19 cellular contexts compared by ENCODE assay signal in genomic region chr19:40621966-40622772, GRCh38. TPM values are rescaled to one million over a fixed set of nuclear protein-coding genes. Genes with fewer than 3 reads are reported as not detected.
DNase-seq lines count a peak whose midpoint lies in the region; ATAC-seq and TF ChIP-seq lines count a peak whose summit lies in the region.
"Had no signal": no experiment of that assay in that cellular context is flagged by ENCODE, and none has a peak within 500 bp of the region (broad histone marks: within the 10 kb centered on the region; RNA-seq: fewer than 3 reads in every experiment).

No MANE protein-coding gene starts in this region.

- H3K4me1 Mint-ChIP-seq in T-helper 17 cell = peaks cover 17% of the 10 kb centered on the region

- CTCF ChIA-PET in GM10248 (lab: Yijun Ruan, JAX) = interaction anchor here (0.8 to 7.0 kb wide), 5 partner anchors 9 to 41 kb away, joined by 3 to 82 read pairs (median 4); no protein-coding TSS in a partner anchor

- H3K27ac Mint-ChIP-seq in T-helper 17 cell = no peak overlapping the region

- H3K4me3 Mint-ChIP-seq in T-helper 17 cell = peak overlapping the region; percentile 56
- H3K4me3 Mint-ChIP-seq: CD4-positive, alpha-beta memory T cell had no signal

- H3K27ac ChIP-seq in right cardiac atrium (ENCODE audit: low read length) (no peak overlapping the region), SJCRH30 (no peak overlapping the region)
- H3K27ac ChIP-seq: PC-9 had no signal

- intact Hi-C loops in right cardiac atrium (cut with DNase I) = no loop called here
- intact Hi-C loops in left cardiac atrium (cut with DNase I) = no loop called here

- H3K9me3 ChIP-seq in right cardiac atrium (ENCODE audit: control insufficient read depth, low read length) (no peaks in the 10 kb centered on the region), T-helper 17 cell (ENCODE audit: control insufficient read depth, low read length, poor library complexity, severe bottlenecking) (no peaks in the 10 kb centered on the region), SJCRH30 (replicated peaks) (no peaks in the 10 kb centered on the region)
- H3K9me3 ChIP-seq: BE2C had no signal

- H3K4me1 ChIP-seq in right cardiac atrium (ENCODE audit: control insufficient read depth, insufficient read depth, low read length) = no peaks in the 10 kb centered on the region
- no peaks in the 10 kb centered on the region for H3K4me1 ChIP-seq in SJCRH30

- no peak for TF ChIP-seq CTCF in GM10248 (IDR thresholded peaks at IDR 0.05; ENCODE audit: control extremely low read depth, extremely low read depth, low read depth, missing control alignments)

- POLR2A ChIA-PET in GM10248 (lab: Yijun Ruan, JAX) = no interaction called here

- no peaks in the 10 kb centered on the region for H3K36me3 ChIP-seq in SJCRH30
- H3K36me3 ChIP-seq: BE2C had no signal

- H3K27me3 ChIP-seq in right cardiac atrium (ENCODE audit: control insufficient read depth, insufficient read depth) (no peaks in the 10 kb centered on the region), SJCRH30 (no peaks in the 10 kb centered on the region; the same call in 1 of the 2 replicates)
- H3K27me3 ChIP-seq: BE2C had no signal

- no peak overlapping the region for H3K4me3 ChIP-seq in right cardiac atrium (ENCODE audit: low read length)
- no peak overlapping the region for H3K4me3 ChIP-seq in SJCRH30
- H3K4me3 ChIP-seq: PC-9 had no signal

- ATAC-seq in right cardiac atrium (no peak), left cardiac atrium (no peak), T-helper 17 cell (no peak), esophagus mucosa (peak; percentile 6)
- ATAC-seq: Right ventricle myocardium inferior had no signal

- 92% methylated on average over 24 of the region's 24 CpGs for WGBS in right cardiac atrium

- H3K36me3 Mint-ChIP-seq in T-helper 17 cell (ENCODE audit: low read depth) = peaks cover 15% of the 10 kb centered on the region

- DNase-seq in right cardiac atrium (peak in 2 of 3 donors; percentile 47 to 51), left cardiac atrium (no peak), T-helper 17 cell (no peak), SJCRH30 (no peak), GM10248 (ENCODE audit: extremely low spot score) (no peak)
- no peak for DNase-seq in activated T-cell treated with anti-CD3 and anti-CD28 coated beads, Interleukin-2, amount 50 U/mL, for 1 hour
- DNase-seq: BE2C; CD4-positive, alpha-beta memory T cell; DMS79; Karpas-422; MM.1S; NCI-H1105 treated with DMSO at 0.1 percent for 48 hours; NCI-H187; NCI-H2171; NCI-H446 treated with DMSO at 0.1 percent for 48 hours; NCI-H748 treated with DMSO at 0.1 percent for 48 hours; PC-9 had no signal

- no peaks in the 10 kb centered on the region for H3K27me3 Mint-ChIP-seq in T-helper 17 cell
- H3K27me3 Mint-ChIP-seq: CD4-positive, alpha-beta memory T cell had no signal

RNA-seq across cellular contexts. Expression of gene LTBP4, which starts 21.0 kb away (rescaled TPM):
- total RNA-seq in right cardiac atrium (100 to 1,000 TPM; 307 to 473 (median 324) TPM), left cardiac atrium (100 to 1,000 TPM; 272 to 361 TPM), T-helper 17 cell (100 to 1,000 TPM; 198 to 230 TPM), esophagus mucosa (68.1 TPM)
- polyA plus RNA-seq in right cardiac atrium = 216 TPM
- total RNA-seq in SJCRH30 (2014; rRNA removed; shearing (Covaris generic)) = 4.0 and 5.6 TPM in 2 replicates

RNA-seq across cellular contexts. Expression of gene SHKBP1, which starts 45.5 kb away (rescaled TPM):
- total RNA-seq in right cardiac atrium (10 to 100 TPM; 19.7 to 23.0 (median 20.4) TPM), left cardiac atrium (10 to 100 TPM; 23.5 to 24.4 TPM), T-helper 17 cell (100 to 1,000 TPM; 124 to 141 TPM), esophagus mucosa (42.8 TPM)
- 22.8 TPM for polyA plus RNA-seq in right cardiac atrium
- total RNA-seq in SJCRH30 (2014; rRNA removed; shearing (Covaris generic)) = 44.1 and 46.6 TPM in 2 replicates

Comparison
In these comparisons a context has a peak if more than half of its experiments do, and no peak if none do; other contexts are left out.
1. DNase-seq: peak in right cardiac atrium (2 of 3); none in left cardiac atrium (single experiment), T-helper 17 cell (0 of 3), SJCRH30 (0 of 2), GM10248 (single experiment) and activated T-cell treated with anti-CD3 and anti-CD28 coated beads, Interleukin-2, amount 50 U/mL, for 1 hour (single experiment).
2. RNA of gene LTBP4, which starts 21.0 kb away (total RNA-seq): 272 to 361 TPM in left cardiac atrium, 307 to 473 TPM in right cardiac atrium, 198 to 230 TPM in T-helper 17 cell and 68.1 TPM in esophagus mucosa (single experiment); 4.0 to 5.6 TPM in SJCRH30; every median in the first group is over 10 times any median in the second.